In the genomic region with DNA sequence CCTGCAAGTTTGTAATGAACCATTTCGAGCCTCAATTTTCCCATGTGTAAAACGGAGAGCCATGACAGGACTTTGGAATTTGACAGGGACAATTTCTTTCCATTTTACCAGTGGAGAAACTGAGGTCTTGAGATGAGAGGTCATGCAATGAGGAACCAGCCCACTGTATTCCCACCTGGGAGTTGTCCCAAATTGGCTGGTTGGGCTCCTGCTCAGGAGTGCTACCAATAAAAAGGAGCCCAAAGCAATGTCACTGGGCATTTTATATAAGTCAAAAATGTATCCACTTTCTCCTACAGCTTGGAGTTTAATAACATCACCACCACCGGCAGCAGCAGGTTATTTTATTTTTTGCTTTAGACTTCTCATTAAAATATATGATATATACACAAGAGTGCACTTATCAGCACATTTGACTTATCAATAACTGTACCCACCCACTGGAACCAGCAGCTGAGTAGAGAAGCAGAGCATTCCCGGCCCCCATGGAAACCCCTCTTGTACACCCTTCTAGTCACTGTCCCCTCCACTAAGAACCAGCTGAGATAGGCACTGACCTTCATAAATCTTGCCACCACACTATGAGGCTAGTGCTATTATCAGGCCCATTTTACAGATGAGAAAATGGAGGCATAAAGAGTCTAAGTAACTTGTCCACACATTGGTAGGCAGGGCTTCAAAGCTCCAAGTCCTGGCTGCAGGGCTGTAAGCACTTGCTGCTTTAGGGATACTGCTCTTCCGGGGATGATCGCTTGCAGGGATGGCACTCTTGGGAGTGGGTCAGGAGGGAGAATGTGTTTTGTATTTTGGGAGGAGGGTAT, we compare ENCODE assay signal across 35 cellular contexts.
"Had no signal": no experiment of that assay in that cellular context is flagged by ENCODE, and none has a peak within 500 bp of the region (broad histone marks: within the 10 kb centered on the region; RNA-seq: fewer than 3 reads in every experiment).

No MANE protein-coding gene starts in this region.

- H3K4me3 ChIP-seq: adrenal gland, ascending aorta, body of pancreas, breast epithelium, cardiac muscle cell had no signal

- H3K4me3 Mint-ChIP-seq: activated naive CD4-positive, alpha-beta T cell treated with anti-CD3 and anti-CD28 coated beads for 36 hours; activated naive CD4-positive, alpha-beta T cell treated with anti-CD3 and anti-CD28 coated beads, Interleukin-2, amount 10 ng/mL, durations not matched to agents 7 days and 5 days; activated naive CD4-positive, alpha-beta T cell treated with anti-CD3 and anti-CD28 coated beads, Interleukin-2, amount 50 U/mL, for 24 hours; activated naive CD8-positive, alpha-beta T cell; activated naive CD8-positive, alpha-beta T cell treated with anti-CD3 and anti-CD28 coated beads for 36 hours; activated naive CD8-positive, alpha-beta T cell treated with anti-CD3 and anti-CD28 coated beads, Interleukin-2, amount 10 ng/mL, durations not matched to agents 7 days and 5 days; activated naive CD8-positive, alpha-beta T cell treated with anti-CD3 and anti-CD28 coated beads, Interleukin-2, amount 50 U/mL, for 24 hours; activated T-cell treated with anti-CD3 and anti-CD28 coated beads, Interleukin-2, amount 50 U/mL, for 24 hours; activated T-cell treated with anti-CD3 and anti-CD28 coated beads, Interleukin-2, amount 50 U/mL, for 4 hours; activated T-cell treated with anti-CD3 and anti-CD28 coated beads, Interleukin-2, amount 50 U/mL, for 72 hours; activated T-helper 1 cell treated with anti-CD3 and anti-CD28 coated beads, Interleukin-12 subunit alpha, Interleukin-12 subunit beta, Interleukin-2, Interleukin-4 antibody, amounts not matched to agents 30 ng/mL and 10 ng/mL and 1 ng/mL, durations not matched to agents 14 hours and 24 hours and 36 hours; activated T-helper 17 cell treated with anti-CD3 and anti-CD28 coated beads, Interleukin-2, amount 50 U/mL, for 72 hours; brain; central memory CD8-positive, alpha-beta T cell had no signal

- H3K27ac Mint-ChIP-seq: activated naive CD4-positive, alpha-beta T cell treated with anti-CD3 and anti-CD28 coated beads for 36 hours; activated naive CD4-positive, alpha-beta T cell treated with anti-CD3 and anti-CD28 coated beads, Interleukin-2, amount 10 ng/mL, durations not matched to agents 7 days and 5 days; activated naive CD4-positive, alpha-beta T cell treated with anti-CD3 and anti-CD28 coated beads, Interleukin-2, amount 50 U/mL, for 24 hours; activated naive CD4-positive, alpha-beta T cell treated with anti-CD3 and anti-CD28 coated beads, Interleukin-2, amount 50 U/mL, for 72 hours; activated naive CD8-positive, alpha-beta T cell; activated naive CD8-positive, alpha-beta T cell treated with anti-CD3 and anti-CD28 coated beads for 36 hours; activated naive CD8-positive, alpha-beta T cell treated with anti-CD3 and anti-CD28 coated beads, Interleukin-2, amount 10 ng/mL, durations not matched to agents 7 days and 5 days; activated naive CD8-positive, alpha-beta T cell treated with anti-CD3 and anti-CD28 coated beads, Interleukin-2, amount 50 U/mL, for 24 hours; activated T-cell treated with anti-CD3 and anti-CD28 coated beads, Interleukin-2, amount 50 U/mL, for 24 hours; activated T-cell treated with anti-CD3 and anti-CD28 coated beads, Interleukin-2, amount 50 U/mL, for 72 hours; activated T-helper 1 cell treated with anti-CD3 and anti-CD28 coated beads, Interleukin-12 subunit alpha, Interleukin-12 subunit beta, Interleukin-2, Interleukin-4 antibody, amounts not matched to agents 30 ng/mL and 10 ng/mL and 1 ng/mL, durations not matched to agents 14 hours and 24 hours and 36 hours; activated T-helper 17 cell treated with anti-CD3 and anti-CD28 coated beads, Interleukin-2, amount 50 U/mL, for 72 hours; activated T-helper 2 cell treated with anti-CD3 and anti-CD28 coated beads, Interferon-gamma antibody, Interleukin-2, Interleukin-4, amounts not matched to agents 10 μg/mL and 5 μg/mL and 100 μg/mL, durations not matched to agents 14 hours and 24 hours and 36 hours had no signal

- H3K4me1 Mint-ChIP-seq: activated naive CD4-positive, alpha-beta T cell treated with anti-CD3 and anti-CD28 coated beads, Interleukin-2, amount 10 ng/mL, durations not matched to agents 7 days and 5 days; activated naive CD4-positive, alpha-beta T cell treated with anti-CD3 and anti-CD28 coated beads, Interleukin-2, amount 50 U/mL, for 24 hours; activated naive CD8-positive, alpha-beta T cell treated with anti-CD3 and anti-CD28 coated beads for 36 hours; activated naive CD8-positive, alpha-beta T cell treated with anti-CD3 and anti-CD28 coated beads, Interleukin-2, amount 10 ng/mL, durations not matched to agents 7 days and 5 days; activated naive CD8-positive, alpha-beta T cell treated with anti-CD3 and anti-CD28 coated beads, Interleukin-2, amount 50 U/mL, for 24 hours; activated T-helper 17 cell treated with anti-CD3 and anti-CD28 coated beads, Interleukin-2, amount 50 U/mL, for 72 hours; brain; central memory CD8-positive, alpha-beta T cell had no signal

- ATAC-seq: activated naive CD4-positive, alpha-beta T cell treated with anti-CD3 and anti-CD28 coated beads, Interleukin-2, amount 50 U/mL, for 72 hours; activated naive CD8-positive, alpha-beta T cell treated with anti-CD3 and anti-CD28 coated beads, Interleukin-2, amount 50 U/mL, for 24 hours; activated T-cell treated with anti-CD3 and anti-CD28 coated beads, Interleukin-2, amount 50 U/mL, for 4 hours; activated T-cell treated with anti-CD3 and anti-CD28 coated beads, Interleukin-2, amount 50 U/mL, for 72 hours; activated T-helper 17 cell treated with anti-CD3 and anti-CD28 coated beads, Interleukin-2, amount 50 U/mL, for 72 hours; body of pancreas had no signal

- H3K36me3 ChIP-seq: adrenal gland, ascending aorta, brain microvascular endothelial cell, breast epithelium, cardiac muscle cell had no signal

- DNase-seq: activated effector memory CD4-positive, alpha-beta T cell treated with anti-CD3 and anti-CD28 coated beads, Interleukin-2, amount 50 U/mL, for 16 hours; activated effector memory CD4-positive, alpha-beta T cell treated with Interleukin-2 at 50 U/mL for 16 hours; activated gamma-delta T cell; activated gamma-delta T cell treated with Interleukin-2 at 50 U/mL for 16 hours; activated naive CD4-positive, alpha-beta T cell; activated naive CD4-positive, alpha-beta T cell treated with anti-CD3 and anti-CD28 coated beads for 36 hours; activated naive CD4-positive, alpha-beta T cell treated with anti-CD3 and anti-CD28 coated beads, Interleukin-2, amount 10 ng/mL, durations not matched to agents 7 days and 5 days; activated naive CD4-positive, alpha-beta T cell treated with anti-CD3 and anti-CD28 coated beads, Interleukin-2, amount 50 U/mL, for 16 hours; activated naive CD4-positive, alpha-beta T cell treated with Interleukin-2 at 50 U/mL for 16 hours; activated naive CD8-positive, alpha-beta T cell treated with anti-CD3 and anti-CD28 coated beads for 36 hours; activated naive CD8-positive, alpha-beta T cell treated with anti-CD3 and anti-CD28 coated beads, Interleukin-2, amount 10 ng/mL, durations not matched to agents 7 days and 5 days; activated naive CD8-positive, alpha-beta T cell treated with anti-CD3 and anti-CD28 coated beads, Interleukin-2, amount 50 U/mL, for 24 hours; activated T-cell treated with anti-CD3 and anti-CD28 coated beads, Interleukin-2, amount 50 U/mL, for 24 hours; activated T-cell treated with anti-CD3 and anti-CD28 coated beads, Interleukin-2, amount 50 U/mL, for 4 hours; activated T-cell treated with anti-CD3 and anti-CD28 coated beads, Interleukin-2, amount 50 U/mL, for 48 hours; activated T-cell treated with anti-CD3 and anti-CD28 coated beads, Interleukin-2, amount 50 U/mL, for 72 hours; adrenal gland; amniotic stem cell; aorta; body of pancreas; brain microvascular endothelial cell; central memory CD4-positive, alpha-beta T cell; cerebellar nuclear complex had no signal

- H3K4me1 ChIP-seq: adrenal gland, ascending aorta, body of pancreas, breast epithelium had no signal

- H3K27me3 ChIP-seq: ascending aorta, brain microvascular endothelial cell had no signal

- H3K36me3 Mint-ChIP-seq: activated naive CD4-positive, alpha-beta T cell treated with anti-CD3 and anti-CD28 coated beads, Interleukin-2, amount 10 ng/mL, durations not matched to agents 7 days and 5 days; activated naive CD4-positive, alpha-beta T cell treated with anti-CD3 and anti-CD28 coated beads, Interleukin-2, amount 50 U/mL, for 24 hours; activated naive CD4-positive, alpha-beta T cell treated with anti-CD3 and anti-CD28 coated beads, Interleukin-2, amount 50 U/mL, for 72 hours; activated naive CD8-positive, alpha-beta T cell; activated naive CD8-positive, alpha-beta T cell treated with anti-CD3 and anti-CD28 coated beads for 36 hours; activated naive CD8-positive, alpha-beta T cell treated with anti-CD3 and anti-CD28 coated beads, Interleukin-2, amount 10 ng/mL, durations not matched to agents 7 days and 5 days; brain had no signal

- FAIRE-seq: astrocyte had no signal

- H3K27ac ChIP-seq: adrenal gland, ascending aorta, body of pancreas, brain microvascular endothelial cell, breast epithelium, cardiac muscle cell had no signal

- H3K9me3 ChIP-seq: adrenal gland, ascending aorta, body of pancreas, breast epithelium had no signal

- H3K9me3 Mint-ChIP-seq: activated naive CD4-positive, alpha-beta T cell treated with anti-CD3 and anti-CD28 coated beads for 36 hours; activated naive CD4-positive, alpha-beta T cell treated with anti-CD3 and anti-CD28 coated beads, Interleukin-2, amount 10 ng/mL, durations not matched to agents 7 days and 5 days; activated naive CD4-positive, alpha-beta T cell treated with anti-CD3 and anti-CD28 coated beads, Interleukin-2, amount 50 U/mL, for 24 hours; activated naive CD4-positive, alpha-beta T cell treated with anti-CD3 and anti-CD28 coated beads, Interleukin-2, amount 50 U/mL, for 72 hours; activated naive CD8-positive, alpha-beta T cell treated with anti-CD3 and anti-CD28 coated beads for 36 hours; activated naive CD8-positive, alpha-beta T cell treated with anti-CD3 and anti-CD28 coated beads, Interleukin-2, amount 10 ng/mL, durations not matched to agents 7 days and 5 days; activated naive CD8-positive, alpha-beta T cell treated with anti-CD3 and anti-CD28 coated beads, Interleukin-2, amount 50 U/mL, for 24 hours; activated T-cell treated with anti-CD3 and anti-CD28 coated beads, Interleukin-2, amount 50 U/mL, for 24 hours; activated T-cell treated with anti-CD3 and anti-CD28 coated beads, Interleukin-2, amount 50 U/mL, for 4 hours; activated T-cell treated with anti-CD3 and anti-CD28 coated beads, Interleukin-2, amount 50 U/mL, for 72 hours; activated T-helper 1 cell treated with anti-CD3 and anti-CD28 coated beads, Interleukin-12 subunit alpha, Interleukin-12 subunit beta, Interleukin-2, Interleukin-4 antibody, amounts not matched to agents 30 ng/mL and 10 ng/mL and 1 ng/mL, durations not matched to agents 14 hours and 24 hours and 36 hours; activated T-helper 17 cell treated with anti-CD3 and anti-CD28 coated beads, Interleukin-2, amount 50 U/mL, for 72 hours; activated T-helper 2 cell treated with anti-CD3 and anti-CD28 coated beads, Interferon-gamma antibody, Interleukin-2, Interleukin-4, amounts not matched to agents 10 μg/mL and 5 μg/mL and 100 μg/mL, durations not matched to agents 14 hours and 24 hours and 36 hours; central memory CD8-positive, alpha-beta T cell had no signal
